Comparison of ENCODE assay signal across 1 cellular context in the genomic region with DNA sequence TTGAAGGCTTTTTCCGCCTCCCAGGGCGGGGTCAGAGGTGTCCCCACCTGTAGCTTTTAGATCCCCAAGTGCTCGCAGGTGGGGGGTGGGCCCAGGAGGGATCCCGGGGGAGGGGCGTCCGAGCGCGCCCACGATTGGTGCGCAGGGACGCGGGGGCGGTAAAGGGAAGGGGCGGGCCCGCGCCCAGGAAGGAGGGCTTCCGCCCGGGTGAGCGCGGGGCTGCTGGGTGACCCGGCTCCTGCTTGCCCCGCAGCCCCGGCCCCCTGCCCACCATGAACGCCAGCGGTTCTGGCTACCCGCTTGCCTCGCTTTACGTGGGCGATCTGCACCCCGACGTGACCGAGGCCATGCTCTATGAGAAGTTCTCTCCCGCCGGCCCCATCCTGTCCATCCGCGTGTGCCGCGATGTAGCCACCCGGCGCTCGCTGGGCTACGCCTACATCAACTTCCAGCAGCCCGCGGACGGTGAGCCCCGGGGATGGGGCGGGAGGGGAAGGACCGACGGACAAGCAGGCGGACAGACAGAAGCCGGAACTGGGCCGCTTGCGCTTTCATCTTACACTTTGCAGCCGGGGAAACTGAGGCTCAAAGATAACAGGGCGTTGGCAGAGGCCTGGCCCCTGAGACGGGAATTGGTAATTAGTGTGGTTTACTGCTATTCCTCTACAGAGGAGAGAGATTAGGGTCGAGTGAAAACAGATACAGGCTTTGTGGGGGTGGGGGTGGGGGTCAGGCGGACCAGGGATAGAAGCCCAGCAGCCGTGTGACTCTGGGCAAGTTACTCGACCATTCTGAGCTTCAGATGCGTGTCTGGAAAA.
TF ChIP-seq lines count a peak whose summit lies in the region.

A gene (plus strand): TSS at position 189 of the 818 bp plus-strand sequence. CDS start 84 bp downstream, at position 273.

TF ChIP-seq in HepG2, 621 proteins besides CTCF, POLR2A, EP300 and RAD21 (continued from another document):
- TF ChIP-seq, protein P1, sequence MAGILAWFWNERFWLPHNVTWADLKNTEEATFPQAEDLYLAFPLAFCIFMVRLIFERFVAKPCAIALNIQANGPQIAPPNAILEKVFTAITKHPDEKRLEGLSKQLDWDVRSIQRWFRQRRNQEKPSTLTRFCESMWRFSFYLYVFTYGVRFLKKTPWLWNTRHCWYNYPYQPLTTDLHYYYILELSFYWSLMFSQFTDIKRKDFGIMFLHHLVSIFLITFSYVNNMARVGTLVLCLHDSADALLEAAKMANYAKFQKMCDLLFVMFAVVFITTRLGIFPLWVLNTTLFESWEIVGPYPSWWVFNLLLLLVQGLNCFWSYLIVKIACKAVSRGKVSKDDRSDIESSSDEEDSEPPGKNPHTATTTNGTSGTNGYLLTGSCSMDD (CRISPR knock-in tag; IDR thresholded peaks at IDR 0.05), result 0 out of 2 replicates have a peak, but pooled peaks have one; percentile 79
- TF ChIP-seq ZNF431 (CRISPR knock-in tag; IDR thresholded peaks at IDR 0.05; ENCODE audit: borderline replicate concordance, low read depth), result no peak
- TF ChIP-seq IRF2 (CRISPR knock-in tag; IDR thresholded peaks at IDR 0.05), result peak; percentile 80
- TF ChIP-seq SATB2 (CRISPR knock-in tag; IDR thresholded peaks at IDR 0.05), result 0 out of 2 replicates have a peak, but pooled peaks have one; percentile 2
- TF ChIP-seq, protein P2, sequence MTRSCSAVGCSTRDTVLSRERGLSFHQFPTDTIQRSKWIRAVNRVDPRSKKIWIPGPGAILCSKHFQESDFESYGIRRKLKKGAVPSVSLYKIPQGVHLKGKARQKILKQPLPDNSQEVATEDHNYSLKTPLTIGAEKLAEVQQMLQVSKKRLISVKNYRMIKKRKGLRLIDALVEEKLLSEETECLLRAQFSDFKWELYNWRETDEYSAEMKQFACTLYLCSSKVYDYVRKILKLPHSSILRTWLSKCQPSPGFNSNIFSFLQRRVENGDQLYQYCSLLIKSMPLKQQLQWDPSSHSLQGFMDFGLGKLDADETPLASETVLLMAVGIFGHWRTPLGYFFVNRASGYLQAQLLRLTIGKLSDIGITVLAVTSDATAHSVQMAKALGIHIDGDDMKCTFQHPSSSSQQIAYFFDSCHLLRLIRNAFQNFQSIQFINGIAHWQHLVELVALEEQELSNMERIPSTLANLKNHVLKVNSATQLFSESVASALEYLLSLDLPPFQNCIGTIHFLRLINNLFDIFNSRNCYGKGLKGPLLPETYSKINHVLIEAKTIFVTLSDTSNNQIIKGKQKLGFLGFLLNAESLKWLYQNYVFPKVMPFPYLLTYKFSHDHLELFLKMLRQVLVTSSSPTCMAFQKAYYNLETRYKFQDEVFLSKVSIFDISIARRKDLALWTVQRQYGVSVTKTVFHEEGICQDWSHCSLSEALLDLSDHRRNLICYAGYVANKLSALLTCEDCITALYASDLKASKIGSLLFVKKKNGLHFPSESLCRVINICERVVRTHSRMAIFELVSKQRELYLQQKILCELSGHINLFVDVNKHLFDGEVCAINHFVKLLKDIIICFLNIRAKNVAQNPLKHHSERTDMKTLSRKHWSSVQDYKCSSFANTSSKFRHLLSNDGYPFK (CRISPR knock-in tag; IDR thresholded peaks at IDR 0.05; ENCODE audit: borderline replicate concordance), result peak; percentile 71; the same call in 1 of the 2 replicates
- TF ChIP-seq FOXK2 (IDR thresholded peaks at IDR 0.05), result no peak
- no peak for TF ChIP-seq ZNF326 (CRISPR knock-in tag; IDR thresholded peaks at IDR 0.05; ENCODE audit: borderline replicate concordance)
- TF ChIP-seq MXD4 (CRISPR knock-in tag; IDR thresholded peaks at IDR 0.05), result peak; percentile 84; the same call in 1 of the 2 replicates
- TF ChIP-seq MAZ (IDR thresholded peaks at IDR 0.05; ENCODE audit: borderline replicate concordance, low read depth, low read length), result peak; percentile 69; the same call in 1 of the 2 replicates
- TF ChIP-seq MAZ (CRISPR knock-in tag; IDR thresholded peaks at IDR 0.05; ENCODE audit: low read depth), result peak; percentile 45
- TF ChIP-seq XBP1 (CRISPR knock-in tag; IDR thresholded peaks at IDR 0.05), result peak; percentile 61; the same call in 1 of the 2 replicates
- no peak; the same call in 1 of the 2 replicates for TF ChIP-seq PRMT3 (CRISPR knock-in tag; IDR thresholded peaks at IDR 0.05; ENCODE audit: borderline replicate concordance, low read depth)
- peak; percentile 61; the same call in 1 of the 2 replicates for TF ChIP-seq ZNF563 (CRISPR knock-in tag; IDR thresholded peaks at IDR 0.05)
- TF ChIP-seq, protein P3, sequence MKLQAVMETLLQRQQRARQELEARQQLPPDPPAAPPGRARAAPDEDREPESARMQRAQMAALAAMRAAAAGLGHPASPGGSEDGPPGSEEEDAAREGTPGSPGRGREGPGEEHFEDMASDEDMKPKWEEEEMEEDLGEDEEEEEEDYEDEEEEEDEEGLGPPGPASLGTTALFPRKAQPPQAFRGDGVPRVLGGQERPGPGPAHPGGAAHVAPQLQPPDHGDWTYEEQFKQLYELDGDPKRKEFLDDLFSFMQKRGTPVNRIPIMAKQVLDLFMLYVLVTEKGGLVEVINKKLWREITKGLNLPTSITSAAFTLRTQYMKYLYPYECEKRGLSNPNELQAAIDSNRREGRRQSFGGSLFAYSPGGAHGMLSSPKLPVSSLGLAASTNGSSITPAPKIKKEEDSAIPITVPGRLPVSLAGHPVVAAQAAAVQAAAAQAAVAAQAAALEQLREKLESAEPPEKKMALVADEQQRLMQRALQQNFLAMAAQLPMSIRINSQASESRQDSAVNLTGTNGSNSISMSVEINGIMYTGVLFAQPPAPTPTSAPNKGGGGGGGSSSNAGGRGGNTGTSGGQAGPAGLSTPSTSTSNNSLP (IDR thresholded peaks at IDR 0.05; ENCODE audit: low read depth, low read length), result no peak
- TF ChIP-seq ZNF724P (CRISPR knock-in tag; IDR thresholded peaks at IDR 0.05; ENCODE audit: borderline replicate concordance), result peak; percentile 64
- peak; percentile 82; the same call in 1 of the 2 replicates for TF ChIP-seq PCBP1 (IDR thresholded peaks at IDR 0.05; ENCODE audit: borderline replicate concordance, low read depth, low read length)
- TF ChIP-seq AGO2 (optimal IDR thresholded peaks at IDR 0.05; ENCODE audit: low read depth, low read length), result peak; percentile 99
- TF ChIP-seq, protein P4, sequence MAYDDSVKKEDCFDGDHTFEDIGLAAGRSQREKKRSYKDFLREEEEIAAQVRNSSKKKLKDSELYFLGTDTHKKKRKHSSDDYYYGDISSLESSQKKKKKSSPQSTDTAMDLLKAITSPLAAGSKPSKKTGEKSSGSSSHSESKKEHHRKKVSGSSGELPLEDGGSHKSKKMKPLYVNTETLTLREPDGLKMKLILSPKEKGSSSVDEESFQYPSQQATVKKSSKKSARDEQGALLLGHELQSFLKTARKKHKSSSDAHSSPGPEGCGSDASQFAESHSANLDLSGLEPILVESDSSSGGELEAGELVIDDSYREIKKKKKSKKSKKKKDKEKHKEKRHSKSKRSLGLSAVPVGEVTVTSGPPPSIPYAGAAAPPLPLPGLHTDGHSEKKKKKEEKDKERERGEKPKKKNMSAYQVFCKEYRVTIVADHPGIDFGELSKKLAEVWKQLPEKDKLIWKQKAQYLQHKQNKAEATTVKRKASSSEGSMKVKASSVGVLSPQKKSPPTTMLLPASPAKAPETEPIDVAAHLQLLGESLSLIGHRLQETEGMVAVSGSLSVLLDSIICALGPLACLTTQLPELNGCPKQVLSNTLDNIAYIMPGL (CRISPR knock-in tag; IDR thresholded peaks at IDR 0.05; ENCODE audit: borderline replicate concordance in 1 of 2, low read depth in 1 of 2), result peak; percentile 69 to 86; a peak in 3 of 4 replicates
- TF ChIP-seq MED13 (CRISPR knock-in tag; IDR thresholded peaks at IDR 0.05), result peak; percentile 59; the same call in 1 of the 2 replicates
- peak; percentile 65 for TF ChIP-seq HOXA3 (CRISPR knock-in tag; IDR thresholded peaks at IDR 0.05)
- TF ChIP-seq ZBTB7B (CRISPR knock-in tag; IDR thresholded peaks at IDR 0.05), result peak; percentile 84; the same call in 1 of the 2 replicates
- peak; percentile 95 for TF ChIP-seq NFATC3 (CRISPR knock-in tag; IDR thresholded peaks at IDR 0.05)
- 0 out of 2 replicates have a peak, but pooled peaks have one; percentile 22 for TF ChIP-seq MZF1 (CRISPR knock-in tag; IDR thresholded peaks at IDR 0.05; ENCODE audit: borderline replicate concordance)
- no peak for TF ChIP-seq ZNF605 (CRISPR knock-in tag; IDR thresholded peaks at IDR 0.05)
- TF ChIP-seq, protein P5, sequence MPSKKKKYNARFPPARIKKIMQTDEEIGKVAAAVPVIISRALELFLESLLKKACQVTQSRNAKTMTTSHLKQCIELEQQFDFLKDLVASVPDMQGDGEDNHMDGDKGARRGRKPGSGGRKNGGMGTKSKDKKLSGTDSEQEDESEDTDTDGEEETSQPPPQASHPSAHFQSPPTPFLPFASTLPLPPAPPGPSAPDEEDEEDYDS (CRISPR knock-in tag; IDR thresholded peaks at IDR 0.05), result peak; percentile 34; the same call in 1 of the 2 replicates
- 0 out of 2 replicates have a peak, but pooled peaks have one; percentile 30 for TF ChIP-seq ZNF562 (CRISPR knock-in tag; IDR thresholded peaks at IDR 0.05; ENCODE audit: borderline replicate concordance)
- TF ChIP-seq ELF3 (CRISPR knock-in tag; IDR thresholded peaks at IDR 0.05), result peak; percentile 65
- no peak for TF ChIP-seq GTF3A (CRISPR knock-in tag; conservative IDR thresholded peaks at IDR 0.05)
- TF ChIP-seq, protein P6, sequence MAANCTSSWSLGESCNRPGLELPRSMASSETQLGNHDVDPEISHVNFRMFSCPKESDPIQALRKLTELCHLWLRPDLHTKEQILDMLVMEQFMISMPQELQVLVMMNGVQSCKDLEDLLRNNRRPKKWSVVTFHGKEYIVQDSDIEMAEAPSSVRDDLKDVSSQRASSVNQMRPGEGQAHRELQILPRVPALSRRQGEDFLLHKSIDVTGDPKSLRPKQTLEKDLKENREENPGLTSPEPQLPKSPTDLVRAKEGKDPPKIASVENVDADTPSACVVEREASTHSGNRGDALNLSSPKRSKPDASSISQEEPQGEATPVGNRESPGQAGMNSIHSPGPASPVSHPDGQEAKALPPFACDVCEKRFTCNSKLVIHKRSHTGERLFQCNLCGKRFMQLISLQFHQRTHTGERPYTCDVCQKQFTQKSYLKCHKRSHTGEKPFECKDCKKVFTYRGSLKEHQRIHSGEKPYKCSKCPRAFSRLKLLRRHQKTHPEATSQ (CRISPR knock-in tag; IDR thresholded peaks at IDR 0.05; ENCODE audit: borderline replicate concordance), result no peak
- TF ChIP-seq ZFP37 (CRISPR knock-in tag; IDR thresholded peaks at IDR 0.05; ENCODE audit: borderline replicate concordance), result 0 out of 2 replicates have a peak, but pooled peaks have one; percentile 32
